In the genomic region with DNA sequence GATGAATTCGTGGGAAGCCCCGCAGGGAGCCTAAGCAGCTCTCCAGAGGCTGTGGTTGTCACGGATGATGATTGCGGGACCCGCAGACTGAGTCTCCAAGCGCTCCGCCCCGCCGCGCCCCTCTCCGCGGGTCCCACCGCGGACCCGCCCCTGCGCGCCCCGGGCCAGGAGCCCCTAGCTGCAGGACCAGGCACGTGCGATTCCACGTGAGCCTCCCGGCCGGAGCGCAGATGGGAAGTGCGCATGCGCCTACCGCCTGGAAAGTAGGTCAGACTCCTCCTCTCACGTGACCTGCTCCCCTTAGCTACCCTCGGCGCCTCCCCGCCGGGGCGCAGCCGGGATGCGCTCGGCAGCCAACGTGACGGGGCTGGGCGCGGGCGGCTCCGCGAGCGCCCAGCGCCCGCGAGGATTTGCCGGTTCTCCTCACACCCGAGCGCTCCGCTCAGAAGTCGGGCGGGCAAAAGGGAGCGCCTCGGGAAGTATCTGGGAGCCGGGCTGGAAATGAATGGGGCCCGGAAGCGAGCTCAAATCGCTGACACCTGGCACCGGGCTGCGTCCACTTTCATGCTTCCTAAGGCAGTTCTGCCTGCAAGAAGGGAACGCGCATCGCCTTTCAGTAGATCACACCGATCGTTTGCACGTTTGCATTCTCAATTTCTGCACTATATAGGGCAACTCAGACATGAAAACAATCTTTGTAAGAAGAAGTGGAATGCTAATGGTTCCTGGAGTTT, we compare ENCODE assay signal across 8 cellular contexts. TPM values are rescaled to one million over a fixed set of nuclear protein-coding genes. Genes with fewer than 3 reads are reported as not detected.
A peak's percentile ranks its signal among the peaks of the same experiment; 100 is the strongest.
DNase-seq lines count a peak whose midpoint lies in the region; ATAC-seq and TF ChIP-seq lines count a peak whose summit lies in the region.

No MANE protein-coding gene starts in this region.

- H3K4me1 Mint-ChIP-seq in natural killer cell treated with Interleukin-12 subunit alpha and Interleukin-12 subunit beta and Interleukin-15 and Interleukin-18, amount 100 ng/mL, for 72 hours (ENCODE audit: low read depth in 2 of 2), result peaks cover 6 to 15% of the 10 kb centered on the region in 2 donors

- peak; percentile 89 for ATAC-seq in GM21737 (IDR thresholded peaks at IDR 0.05; ENCODE audit: unreplicated experiment)
- ATAC-seq in natural killer cell treated with Interleukin-12 subunit alpha and Interleukin-12 subunit beta and Interleukin-15 and Interleukin-18, amount 100 ng/mL, for 72 hours, result peak; percentile 92 to 94

- TF ChIP-seq CTCF in fibroblast of the aortic adventitia (IDR thresholded peaks at IDR 0.05; ENCODE audit: insufficient read depth, low read length), result no peak

- H3K4me3 Mint-ChIP-seq in natural killer cell treated with Interleukin-12 subunit alpha and Interleukin-12 subunit beta and Interleukin-15 and Interleukin-18, amount 100 ng/mL, for 72 hours, result peak overlapping the region; percentile 78

- no peak overlapping the region for H3K27ac Mint-ChIP-seq in natural killer cell treated with Interleukin-12 subunit alpha and Interleukin-12 subunit beta and Interleukin-15 and Interleukin-18, amount 100 ng/mL, for 72 hours

- DNase-seq in DMS79 (lab: John Stamatoyannopoulos, UW) (peak; percentile 80), KBM-7 (peak; percentile 75), RPMI7951 (ENCODE audit: low read depth) (peak; percentile 88), fibroblast of the aortic adventitia (ENCODE audit: low read depth) (peak; percentile 89)
- DNase-seq in activated effector memory CD4-positive, alpha-beta T cell treated with Interleukin-2 at 50 U/mL for 16 hours, result peak; percentile 85
- DNase-seq in natural killer cell treated with Interleukin-12 subunit alpha and Interleukin-12 subunit beta and Interleukin-15 and Interleukin-18, amount 100 ng/mL, for 72 hours (ENCODE audit: low spot score), result peak; percentile 82
- DNase-seq in stimulated activated naive CD4-positive, alpha-beta T cell treated with Interleukin-2 at 50 U/mL for 16 hours (lab: John Stamatoyannopoulos, UW), result peak; percentile 88

- H3K27me3 Mint-ChIP-seq in natural killer cell treated with Interleukin-12 subunit alpha and Interleukin-12 subunit beta and Interleukin-15 and Interleukin-18, amount 100 ng/mL, for 72 hours, result peaks cover 11 to 16% of the 10 kb centered on the region in 2 donors

- in situ Hi-C loops in KBM-7 (cut with MboI; ENCODE audit: low pct_unique_long_range_greater_than_20kb, low sequenced_read_pairs), result no loop called here

- H3K4me3 ChIP-seq in fibroblast of the aortic adventitia (ENCODE audit: low read depth, low read length), result peak overlapping the region; percentile 62

- no peaks in the 10 kb centered on the region for H3K36me3 Mint-ChIP-seq in natural killer cell treated with Interleukin-12 subunit alpha and Interleukin-12 subunit beta and Interleukin-15 and Interleukin-18, amount 100 ng/mL, for 72 hours

- H3K9me3 Mint-ChIP-seq in natural killer cell treated with Interleukin-12 subunit alpha and Interleukin-12 subunit beta and Interleukin-15 and Interleukin-18, amount 100 ng/mL, for 72 hours, result no peaks in the 10 kb centered on the region

RNA-seq across cellular contexts. Expression of gene HLF, which starts 26.4 kb away (rescaled TPM):
- total RNA-seq in RPMI7951 (2014; rRNA removed; shearing (Covaris generic)), result 0.24 and 0.39 TPM in 2 replicates
- total RNA-seq in fibroblast of the aortic adventitia (ENCODE audit: low replicate concordance), result 4.4 TPM in 1 of 2 replicates, not detected in the other
- 1 to 10 TPM in 1 of 2 donors, under 1 TPM in 1; 0.21 to 1.4 TPM for total RNA-seq in natural killer cell treated with Interleukin-12 subunit alpha and Interleukin-12 subunit beta and Interleukin-15 and Interleukin-18, amount 100 ng/mL, for 72 hours

Comparison
In these comparisons a context has a peak if more than half of its experiments do, and no peak if none do; other contexts are left out.
1. Peak in every context shown above with its lines: DNase-seq, ATAC-seq and H3K4me3 ChIP-seq.